ENCODE assay signal across 8 cellular contexts in genomic region chr9:87498816-87499454, GRCh38. TPM values are rescaled to one million over a fixed set of nuclear protein-coding genes. Genes with fewer than 3 reads are reported as not detected.
DNase-seq lines count a peak whose midpoint lies in the region; ATAC-seq and TF ChIP-seq lines count a peak whose summit lies in the region.

No MANE protein-coding gene starts in this region.

- peaks cover 42% of the 10 kb centered on the region for H3K36me3 ChIP-seq in NT2/D1 (ENCODE audit: insufficient read depth, insufficient read length, low read length)

- H3K4me3 ChIP-seq in NT2/D1 (ENCODE audit: insufficient read length, low read depth) (peak overlapping the region; percentile 71), epithelial cell of proximal tubule (ENCODE audit: low read depth, low read length) (peak overlapping the region; percentile 83)

- no peaks in the 10 kb centered on the region for H3K9me3 Mint-ChIP-seq in osteocyte (ENCODE audit: unreplicated experiment)

- peak overlapping the region; percentile 97 for H3K4me3 Mint-ChIP-seq in osteocyte (ENCODE audit: unreplicated experiment)

- peak; percentile 0 for DNase-seq in DMS114 treated with DMSO at 0.1 percent for 48 hours (lab: John Stamatoyannopoulos, UW; ENCODE audit: unreplicated experiment)
- no peak for DNase-seq in NT2/D1 (ENCODE audit: low read depth, low spot score)
- DNase-seq in epithelial cell of proximal tubule (ENCODE audit: low read depth) = no peak
- no peak for DNase-seq in osteocyte (ENCODE audit: extremely low spot score, unreplicated experiment)
- DNase-seq in MV-4-11 (lab: John Stamatoyannopoulos, UW) = no peak
- no peak for DNase-seq in HPDE6-E6E7 (ENCODE audit: extremely low spot score)
- DNase-seq in A172 (ENCODE audit: low spot score) = no peak

- H3K36me3 Mint-ChIP-seq in osteocyte (ENCODE audit: unreplicated experiment) = peaks cover 35% of the 10 kb centered on the region

- peak overlapping the region; percentile 86 for H3K27ac Mint-ChIP-seq in osteocyte (ENCODE audit: unreplicated experiment)

- no peaks in the 10 kb centered on the region for H3K27me3 ChIP-seq in NT2/D1 (ENCODE audit: insufficient read depth, insufficient read length)

- H3K4me1 ChIP-seq in NT2/D1 (ENCODE audit: insufficient read depth, insufficient read length) = no peaks in the 10 kb centered on the region

- ATAC-seq in esophagus mucosa = no peak

- peaks cover 64% of the 10 kb centered on the region for H3K4me1 Mint-ChIP-seq in osteocyte (ENCODE audit: unreplicated experiment)

- no peaks in the 10 kb centered on the region for H3K9me3 ChIP-seq in NT2/D1 (ENCODE audit: insufficient read depth, low read length)

- H3K9ac ChIP-seq in NT2/D1 (ENCODE audit: insufficient read length, low read depth) = peak overlapping the region; percentile 92

- TF ChIP-seq CTCF in epithelial cell of proximal tubule (conservative IDR thresholded peaks at IDR 0.05; ENCODE audit: low read depth, low read length) (no peak), osteocyte (IDR thresholded peaks at IDR 0.05) (no peak)

- no peaks in the 10 kb centered on the region for H3K27me3 Mint-ChIP-seq in osteocyte (ENCODE audit: unreplicated experiment)

RNA-seq across cellular contexts. Expression of gene DAPK1, which starts 1.3 kb away (rescaled TPM):
- 45.5 and 46.3 TPM in 2 replicates for total RNA-seq in epithelial cell of proximal tubule
- total RNA-seq in osteocyte = 294 and 304 TPM in 2 replicates
- 17.7 and 25.5 TPM in 2 replicates for total RNA-seq in A172 (2014; rRNA removed; shearing (Covaris generic))
- total RNA-seq in esophagus mucosa = 5.4 TPM
